1 cellular context compared by ENCODE assay signal in genomic region chr6:54700158-54700557, GRCh38.
TF ChIP-seq lines count a peak whose summit lies in the region.

No MANE protein-coding gene starts in this region.

TF ChIP-seq in GM12878, 131 proteins besides CTCF, POLR2A, EP300 and RAD21 (continued from another document and continues in another):
- TF ChIP-seq BRCA1 (IDR thresholded peaks at IDR 0.05; ENCODE audit: low read depth, low read length) (no peak), ESRRA (IDR thresholded peaks at IDR 0.05; ENCODE audit: low read length) (no peak), IKZF2 (IDR thresholded peaks at IDR 0.05) (peak in 1 of 2 experiments; percentile 30; a peak in 3 of 4 replicates), MYB (IDR thresholded peaks at IDR 0.05; ENCODE audit: borderline replicate concordance, low read depth, low read length) (no peak), MTA2 (IDR thresholded peaks at IDR 0.05; ENCODE audit: low read depth) (peak; percentile 64; the same call in 1 of the 2 replicates), NBN (IDR thresholded peaks at IDR 0.05) (no peak), IKZF1 (conservative IDR thresholded peaks at IDR 0.05) (peak; percentile 47; the same call in 1 of the 2 replicates), ZSCAN29 (IDR thresholded peaks at IDR 0.05) (no peak), HDGF (IDR thresholded peaks at IDR 0.05) (no peak), BHLHE40 (IDR thresholded peaks at IDR 0.05; ENCODE audit: borderline replicate concordance in 1 of 2, low read depth in 2 of 2, low read length in 1 of 2) (peak in 1 of 2 experiments; percentile 7; a peak in 1 of 4 replicates), SUPT20H (IDR thresholded peaks at IDR 0.05; ENCODE audit: borderline replicate concordance, control insufficient read depth, low read depth, low read length) (no peak), ZNF622 (IDR thresholded peaks at IDR 0.05) (no peak), SPI1 (IDR thresholded peaks at IDR 0.05; ENCODE audit: borderline replicate concordance, insufficient read depth, low read depth, low read length) (no peak), PAX5 (IDR thresholded peaks at IDR 0.05; ENCODE audit: borderline replicate concordance, low read depth, low read length) (no peak), HDAC6 (IDR thresholded peaks at IDR 0.05; ENCODE audit: unreplicated experiment) (no peak), ATF7 (IDR thresholded peaks at IDR 0.05; ENCODE audit: low read depth) (peak; percentile 36; the same call in 1 of the 2 replicates), ETV6 (conservative IDR thresholded peaks at IDR 0.05 in 1 of 2, IDR thresholded peaks at IDR 0.05 in 1 of 2; ENCODE audit: borderline replicate concordance in 1 of 2, low read depth in 1 of 2) (no peak), STAT3 (IDR thresholded peaks at IDR 0.05; ENCODE audit: low read depth, low read length) (no peak), SREBF2 (IDR thresholded peaks at IDR 0.05; ENCODE audit: low read length) (no peak), DPF2 (IDR thresholded peaks at IDR 0.05) (0 out of 2 replicates have a peak, but pooled peaks have one; percentile 41), NR2C2 (IDR thresholded peaks at IDR 0.05; ENCODE audit: borderline replicate concordance, control insufficient read depth, insufficient read length, low read depth) (no peak), KAT2A (conservative IDR thresholded peaks at IDR 0.05; ENCODE audit: control insufficient read depth, low read depth, low read length) (no peak), GATAD2B (conservative IDR thresholded peaks at IDR 0.05; ENCODE audit: low read depth) (no peak), ZNF24 (IDR thresholded peaks at IDR 0.05) (no peak), WRNIP1 (IDR thresholded peaks at IDR 0.05; ENCODE audit: borderline replicate concordance, low read depth, low read length) (no peak), IRF3 (IDR thresholded peaks at IDR 0.05) (no peak), MXI1 (IDR thresholded peaks at IDR 0.05; ENCODE audit: low read depth, low read length) (no peak), RCOR1 (conservative IDR thresholded peaks at IDR 0.05; ENCODE audit: low read depth, low read length) (no peak), NR2F1 (conservative IDR thresholded peaks at IDR 0.05) (no peak), ZBTB33 (IDR thresholded peaks at IDR 0.05) (no peak), EGR1 (IDR thresholded peaks at IDR 0.05; ENCODE audit: borderline replicate concordance in 1 of 2, low read depth in 2 of 2, low read length in 2 of 2) (no peak), CEBPB (IDR thresholded peaks at IDR 0.05; ENCODE audit: borderline replicate concordance in 1 of 2, low read depth in 2 of 2, low read length in 2 of 2) (no peak), MYC (IDR thresholded peaks at IDR 0.05; ENCODE audit: insufficient read depth, insufficient read length, insufficient replicate concordance, low read length, severe bottlenecking) (no peak), SMAD1 (IDR thresholded peaks at IDR 0.05; ENCODE audit: low read depth, partially characterized antibody) (no peak), TCF12 (IDR thresholded peaks at IDR 0.05; ENCODE audit: low read depth, low read length) (no peak), ZZZ3 (IDR thresholded peaks at IDR 0.05; ENCODE audit: control insufficient read depth, insufficient read length, low read depth) (no peak), SRF (IDR thresholded peaks at IDR 0.05; ENCODE audit: low read depth in 2 of 2, low read length in 2 of 2) (no peak), PRDM15 (CRISPR knock-in tag; IDR thresholded peaks at IDR 0.05) (no peak), RELA (IDR thresholded peaks at IDR 0.05; ENCODE audit: borderline replicate concordance, partially characterized antibody) (no peak)
- TF ChIP-seq, protein P1, sequence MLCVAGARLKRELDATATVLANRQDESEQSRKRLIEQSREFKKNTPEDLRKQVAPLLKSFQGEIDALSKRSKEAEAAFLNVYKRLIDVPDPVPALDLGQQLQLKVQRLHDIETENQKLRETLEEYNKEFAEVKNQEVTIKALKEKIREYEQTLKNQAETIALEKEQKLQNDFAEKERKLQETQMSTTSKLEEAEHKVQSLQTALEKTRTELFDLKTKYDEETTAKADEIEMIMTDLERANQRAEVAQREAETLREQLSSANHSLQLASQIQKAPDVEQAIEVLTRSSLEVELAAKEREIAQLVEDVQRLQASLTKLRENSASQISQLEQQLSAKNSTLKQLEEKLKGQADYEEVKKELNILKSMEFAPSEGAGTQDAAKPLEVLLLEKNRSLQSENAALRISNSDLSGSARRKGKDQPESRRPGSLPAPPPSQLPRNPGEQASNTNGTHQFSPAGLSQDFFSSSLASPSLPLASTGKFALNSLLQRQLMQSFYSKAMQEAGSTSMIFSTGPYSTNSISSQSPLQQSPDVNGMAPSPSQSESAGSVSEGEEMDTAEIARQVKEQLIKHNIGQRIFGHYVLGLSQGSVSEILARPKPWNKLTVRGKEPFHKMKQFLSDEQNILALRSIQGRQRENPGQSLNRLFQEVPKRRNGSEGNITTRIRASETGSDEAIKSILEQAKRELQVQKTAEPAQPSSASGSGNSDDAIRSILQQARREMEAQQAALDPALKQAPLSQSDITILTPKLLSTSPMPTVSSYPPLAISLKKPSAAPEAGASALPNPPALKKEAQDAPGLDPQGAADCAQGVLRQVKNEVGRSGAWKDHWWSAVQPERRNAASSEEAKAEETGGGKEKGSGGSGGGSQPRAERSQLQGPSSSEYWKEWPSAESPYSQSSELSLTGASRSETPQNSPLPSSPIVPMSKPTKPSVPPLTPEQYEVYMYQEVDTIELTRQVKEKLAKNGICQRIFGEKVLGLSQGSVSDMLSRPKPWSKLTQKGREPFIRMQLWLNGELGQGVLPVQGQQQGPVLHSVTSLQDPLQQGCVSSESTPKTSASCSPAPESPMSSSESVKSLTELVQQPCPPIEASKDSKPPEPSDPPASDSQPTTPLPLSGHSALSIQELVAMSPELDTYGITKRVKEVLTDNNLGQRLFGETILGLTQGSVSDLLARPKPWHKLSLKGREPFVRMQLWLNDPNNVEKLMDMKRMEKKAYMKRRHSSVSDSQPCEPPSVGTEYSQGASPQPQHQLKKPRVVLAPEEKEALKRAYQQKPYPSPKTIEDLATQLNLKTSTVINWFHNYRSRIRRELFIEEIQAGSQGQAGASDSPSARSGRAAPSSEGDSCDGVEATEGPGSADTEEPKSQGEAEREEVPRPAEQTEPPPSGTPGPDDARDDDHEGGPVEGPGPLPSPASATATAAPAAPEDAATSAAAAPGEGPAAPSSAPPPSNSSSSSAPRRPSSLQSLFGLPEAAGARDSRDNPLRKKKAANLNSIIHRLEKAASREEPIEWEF (IDR thresholded peaks at IDR 0.05; ENCODE audit: insufficient replicate concordance, low read depth, low read length) = no peak
- TF ChIP-seq, protein P2, sequence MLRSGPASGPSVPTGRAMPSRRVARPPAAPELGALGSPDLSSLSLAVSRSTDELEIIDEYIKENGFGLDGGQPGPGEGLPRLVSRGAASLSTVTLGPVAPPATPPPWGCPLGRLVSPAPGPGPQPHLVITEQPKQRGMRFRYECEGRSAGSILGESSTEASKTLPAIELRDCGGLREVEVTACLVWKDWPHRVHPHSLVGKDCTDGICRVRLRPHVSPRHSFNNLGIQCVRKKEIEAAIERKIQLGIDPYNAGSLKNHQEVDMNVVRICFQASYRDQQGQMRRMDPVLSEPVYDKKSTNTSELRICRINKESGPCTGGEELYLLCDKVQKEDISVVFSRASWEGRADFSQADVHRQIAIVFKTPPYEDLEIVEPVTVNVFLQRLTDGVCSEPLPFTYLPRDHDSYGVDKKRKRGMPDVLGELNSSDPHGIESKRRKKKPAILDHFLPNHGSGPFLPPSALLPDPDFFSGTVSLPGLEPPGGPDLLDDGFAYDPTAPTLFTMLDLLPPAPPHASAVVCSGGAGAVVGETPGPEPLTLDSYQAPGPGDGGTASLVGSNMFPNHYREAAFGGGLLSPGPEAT (IDR thresholded peaks at IDR 0.05; ENCODE audit: low read depth) = no peak
- TF ChIP-seq, protein P3, sequence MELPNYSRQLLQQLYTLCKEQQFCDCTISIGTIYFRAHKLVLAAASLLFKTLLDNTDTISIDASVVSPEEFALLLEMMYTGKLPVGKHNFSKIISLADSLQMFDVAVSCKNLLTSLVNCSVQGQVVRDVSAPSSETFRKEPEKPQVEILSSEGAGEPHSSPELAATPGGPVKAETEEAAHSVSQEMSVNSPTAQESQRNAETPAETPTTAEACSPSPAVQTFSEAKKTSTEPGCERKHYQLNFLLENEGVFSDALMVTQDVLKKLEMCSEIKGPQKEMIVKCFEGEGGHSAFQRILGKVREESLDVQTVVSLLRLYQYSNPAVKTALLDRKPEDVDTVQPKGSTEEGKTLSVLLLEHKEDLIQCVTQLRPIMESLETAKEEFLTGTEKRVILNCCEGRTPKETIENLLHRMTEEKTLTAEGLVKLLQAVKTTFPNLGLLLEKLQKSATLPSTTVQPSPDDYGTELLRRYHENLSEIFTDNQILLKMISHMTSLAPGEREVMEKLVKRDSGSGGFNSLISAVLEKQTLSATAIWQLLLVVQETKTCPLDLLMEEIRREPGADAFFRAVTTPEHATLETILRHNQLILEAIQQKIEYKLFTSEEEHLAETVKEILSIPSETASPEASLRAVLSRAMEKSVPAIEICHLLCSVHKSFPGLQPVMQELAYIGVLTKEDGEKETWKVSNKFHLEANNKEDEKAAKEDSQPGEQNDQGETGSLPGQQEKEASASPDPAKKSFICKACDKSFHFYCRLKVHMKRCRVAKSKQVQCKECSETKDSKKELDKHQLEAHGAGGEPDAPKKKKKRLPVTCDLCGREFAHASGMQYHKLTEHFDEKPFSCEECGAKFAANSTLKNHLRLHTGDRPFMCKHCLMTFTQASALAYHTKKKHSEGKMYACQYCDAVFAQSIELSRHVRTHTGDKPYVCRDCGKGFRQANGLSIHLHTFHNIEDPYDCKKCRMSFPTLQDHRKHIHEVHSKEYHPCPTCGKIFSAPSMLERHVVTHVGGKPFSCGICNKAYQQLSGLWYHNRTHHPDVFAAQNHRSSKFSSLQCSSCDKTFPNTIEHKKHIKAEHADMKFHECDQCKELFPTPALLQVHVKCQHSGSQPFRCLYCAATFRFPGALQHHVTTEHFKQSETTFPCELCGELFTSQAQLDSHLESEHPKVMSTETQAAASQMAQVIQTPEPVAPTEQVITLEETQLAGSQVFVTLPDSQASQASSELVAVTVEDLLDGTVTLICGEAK (IDR thresholded peaks at IDR 0.05; ENCODE audit: borderline replicate concordance) = no peak
- TF ChIP-seq, protein P4, sequence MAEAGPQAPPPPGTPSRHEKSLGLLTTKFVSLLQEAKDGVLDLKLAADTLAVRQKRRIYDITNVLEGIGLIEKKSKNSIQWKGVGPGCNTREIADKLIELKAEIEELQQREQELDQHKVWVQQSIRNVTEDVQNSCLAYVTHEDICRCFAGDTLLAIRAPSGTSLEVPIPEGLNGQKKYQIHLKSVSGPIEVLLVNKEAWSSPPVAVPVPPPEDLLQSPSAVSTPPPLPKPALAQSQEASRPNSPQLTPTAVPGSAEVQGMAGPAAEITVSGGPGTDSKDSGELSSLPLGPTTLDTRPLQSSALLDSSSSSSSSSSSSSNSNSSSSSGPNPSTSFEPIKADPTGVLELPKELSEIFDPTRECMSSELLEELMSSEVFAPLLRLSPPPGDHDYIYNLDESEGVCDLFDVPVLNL (IDR thresholded peaks at IDR 0.05; ENCODE audit: low read depth, low read length) = no peak
- TF ChIP-seq, protein P5, sequence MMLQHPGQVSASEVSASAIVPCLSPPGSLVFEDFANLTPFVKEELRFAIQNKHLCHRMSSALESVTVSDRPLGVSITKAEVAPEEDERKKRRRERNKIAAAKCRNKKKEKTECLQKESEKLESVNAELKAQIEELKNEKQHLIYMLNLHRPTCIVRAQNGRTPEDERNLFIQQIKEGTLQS (IDR thresholded peaks at IDR 0.05; ENCODE audit: borderline replicate concordance, extremely low read depth, low read depth, low read length) = no peak
